ENCODE assay signal across 11 cellular contexts in genomic region chr12:53386381-53386780, GRCh38. TPM values are rescaled to one million over a fixed set of nuclear protein-coding genes. Genes with fewer than 3 reads are reported as not detected.
DNase-seq lines count a peak whose midpoint lies in the region; ATAC-seq, FAIRE-seq and TF ChIP-seq lines count a peak whose summit lies in the region.
"Not testable (repeated sequence)": the region's sequence is repeated elsewhere in the genome, so short reads cannot be mapped to it uniquely, and the experiment has no call there.
"Had no signal": no experiment of that assay in that cellular context is flagged by ENCODE, and none has a peak within 500 bp of the region (broad histone marks: within the 10 kb centered on the region; RNA-seq: fewer than 3 reads in every experiment).

No MANE protein-coding gene starts in this region.

- peak overlapping the region; percentile 10 for H3K4me3 Mint-ChIP-seq in activated CD4-positive, alpha-beta T cell treated with anti-CD3 and anti-CD28 coated beads for 36 hours
- peak overlapping the region; percentile 62 for H3K4me3 Mint-ChIP-seq in activated naive CD8-positive, alpha-beta T cell treated with anti-CD3 and anti-CD28 coated beads for 36 hours
- H3K4me3 Mint-ChIP-seq in effector memory CD8-positive, alpha-beta T cell = peak overlapping the region; percentile 53 to 65
- peak overlapping the region; percentile 72 for H3K4me3 Mint-ChIP-seq in neural crest cell

- H4K20me1 ChIP-seq in BLaER1 treated with 17β-estradiol and CSF1 and Interleukin-3, amounts not matched to agents 10 nM and 100 nM = peaks cover 69 to 100% (median 95%) of the 10 kb centered on the region in 11 experiments; a peak in 21 of 22 replicates
- not testable (repeated sequence) for H4K20me1 ChIP-seq in MM.1S (ENCODE audit: insufficient read depth, low read length); HepG2 (ENCODE audit: insufficient read depth, low read length)

- TF ChIP-seq POLR2A in HepG2 (IDR thresholded peaks at IDR 0.05; ENCODE audit: insufficient read depth in 1 of 2, low read depth in 2 of 2, low read length in 2 of 2); stomach (IDR thresholded peaks at IDR 0.05): not testable (repeated sequence)

- FAIRE-seq in HepG2 (lab: Jason Lieb, UNC) = not testable (repeated sequence)

- H3K4me1 Mint-ChIP-seq in activated CD4-positive, alpha-beta T cell treated with anti-CD3 and anti-CD28 coated beads for 36 hours = peaks cover 80% of the 10 kb centered on the region
- H3K4me1 Mint-ChIP-seq in activated naive CD8-positive, alpha-beta T cell treated with anti-CD3 and anti-CD28 coated beads for 36 hours = peaks cover 70% of the 10 kb centered on the region
- H3K4me1 Mint-ChIP-seq in effector memory CD8-positive, alpha-beta T cell (ENCODE audit: low read depth in 2 of 2) = peaks cover 63 to 77% of the 10 kb centered on the region in 2 donors
- H3K4me1 Mint-ChIP-seq in neural crest cell = peaks cover 56% of the 10 kb centered on the region

- H2AFZ ChIP-seq in MM.1S (ENCODE audit: low read length); HepG2 (ENCODE audit: low read length): not testable (repeated sequence)

- TF ChIP-seq CTCF in MM.1S (IDR thresholded peaks at IDR 0.05; ENCODE audit: low read length); HepG2 (CRISPR knock-in tag; IDR thresholded peaks at IDR 0.05); neural crest cell (conservative IDR thresholded peaks at IDR 0.05); stomach (IDR thresholded peaks at IDR 0.05): not testable (repeated sequence)

- H3K27me3 ChIP-seq in BLaER1 treated with 17β-estradiol and CSF1 and Interleukin-3, amounts not matched to agents 10 nM and 100 nM; MM.1S (replicated peaks; ENCODE audit: insufficient read depth, low read length); HepG2 (ENCODE audit: control insufficient read depth in 1 of 2, insufficient read depth in 2 of 2, low read length in 2 of 2); stomach: not testable (repeated sequence)

- CTCF ChIA-PET in activated CD4-positive, alpha-beta T cell treated with anti-CD3 and anti-CD28 coated beads for 36 hours (lab: Charles Lee) = interaction anchor here (0.6 to 2.2 kb wide), 6 partner anchors 9 to 227 kb away, joined by 3 to 8 read pairs (median 4); partner anchors contain the start of gene AAAS
- CTCF ChIA-PET in HepG2 (lab: Yijun Ruan, JAX; ENCODE audit: low intra/inter-chr PET ratio, low total read pairs) = not testable (repeated sequence)

- peaks cover 88 to 97% (median 92%) of the 10 kb centered on the region in 10 experiments for H3K4me1 ChIP-seq in BLaER1 treated with 17β-estradiol and CSF1 and Interleukin-3, amounts not matched to agents 10 nM and 100 nM
- H3K4me1 ChIP-seq in MM.1S (ENCODE audit: low read length) = peaks cover 31% of the 10 kb centered on the region
- H3K4me1 ChIP-seq in HepG2 (ENCODE audit: insufficient read depth, low read length) = peaks cover 87% of the 10 kb centered on the region
- peaks cover 76 to 100% (median 96%) of the 10 kb centered on the region in 4 donors for H3K4me1 ChIP-seq in stomach

- not testable (repeated sequence) for DNase-seq in MM.1S; activated CD4-positive, alpha-beta T cell treated with anti-CD3 and anti-CD28 coated beads for 36 hours; activated naive CD8-positive, alpha-beta T cell treated with anti-CD3 and anti-CD28 coated beads for 36 hours; effector memory CD8-positive, alpha-beta T cell; HepG2 (ENCODE audit: low spot score); neural crest cell (ENCODE audit: low read depth, low spot score); stomach

- not testable (repeated sequence) for BruUV-seq in HepG2 (replicated peaks; lab: Mats Ljungman, UMichigan)

- H3K9me2 ChIP-seq in MM.1S (replicated peaks; ENCODE audit: insufficient read depth, low read length) = not testable (repeated sequence)

- not testable (repeated sequence) for H3K27me3 Mint-ChIP-seq in activated CD4-positive, alpha-beta T cell treated with anti-CD3 and anti-CD28 coated beads for 36 hours; activated naive CD8-positive, alpha-beta T cell treated with anti-CD3 and anti-CD28 coated beads for 36 hours; effector memory CD8-positive, alpha-beta T cell; neural crest cell (ENCODE audit: low read depth)

- ATAC-seq in activated CD4-positive, alpha-beta T cell treated with anti-CD3 and anti-CD28 coated beads for 36 hours; effector memory CD8-positive, alpha-beta T cell (replicated peaks); HepG2: not testable (repeated sequence)

- H3K9me3 Mint-ChIP-seq in activated CD4-positive, alpha-beta T cell treated with anti-CD3 and anti-CD28 coated beads for 36 hours (ENCODE audit: low read depth); activated naive CD8-positive, alpha-beta T cell treated with anti-CD3 and anti-CD28 coated beads for 36 hours; effector memory CD8-positive, alpha-beta T cell; neural crest cell: not testable (repeated sequence)

- peak overlapping the region; percentile 78 to 96 (median 91) for H3K4me2 ChIP-seq in BLaER1 treated with 17β-estradiol and CSF1 and Interleukin-3, amounts not matched to agents 10 nM and 100 nM
- peak overlapping the region; percentile 27; the same call in 1 of the 2 replicates for H3K4me2 ChIP-seq in MM.1S (ENCODE audit: low read depth, low read length)
- not testable (repeated sequence) for H3K4me2 ChIP-seq in HepG2 (ENCODE audit: low read depth, low read length)

- H3F3A ChIP-seq in MM.1S (ENCODE audit: insufficient read depth, low read length) = not testable (repeated sequence)

- peak overlapping the region; percentile 12 to 78 (median 32); a peak in 8 of 20 replicates for H3K4me3 ChIP-seq in BLaER1 treated with 17β-estradiol and CSF1 and Interleukin-3, amounts not matched to agents 10 nM and 100 nM
- H3K4me3 ChIP-seq in MM.1S (ENCODE audit: low read length); HepG2 (replicated peaks in 1 of 3; ENCODE audit: insufficient read depth in 1 of 3, low read depth in 2 of 3, low read length in 3 of 3): not testable (repeated sequence)
- H3K4me3 ChIP-seq in stomach = peak overlapping the region in 2 of 4 donors; percentile 49 to 56

- TF ChIP-seq RAD21 in HepG2 (CRISPR knock-in tag; IDR thresholded peaks at IDR 0.05) = not testable (repeated sequence)

- intact Hi-C loops in activated CD4-positive, alpha-beta T cell treated with anti-CD3 and anti-CD28 coated beads for 36 hours (cut with DNase I, micrococcal nuclease); HepG2 (cut with micrococcal nuclease; ENCODE audit: unreplicated experiment); stomach (cut with DNase I; ENCODE audit: low total_unique reads): not testable (repeated sequence)

- in situ Hi-C loops in HepG2 (cut with HindIII; ENCODE audit: extremely low pct_ligation_motif_present, low pct_unique_long_range_greater_than_20kb) = not testable (repeated sequence)

- peaks cover 60% of the 10 kb centered on the region for H3K36me3 Mint-ChIP-seq in activated CD4-positive, alpha-beta T cell treated with anti-CD3 and anti-CD28 coated beads for 36 hours (ENCODE audit: low read depth)
- peaks cover 68% of the 10 kb centered on the region for H3K36me3 Mint-ChIP-seq in activated naive CD8-positive, alpha-beta T cell treated with anti-CD3 and anti-CD28 coated beads for 36 hours
- H3K36me3 Mint-ChIP-seq in effector memory CD8-positive, alpha-beta T cell (ENCODE audit: insufficient read depth) = peaks cover 69% of the 10 kb centered on the region
- H3K36me3 Mint-ChIP-seq in neural crest cell (ENCODE audit: low read depth) = peaks cover 13% of the 10 kb centered on the region

- 92% methylated on average over 5 of the region's 5 CpGs for WGBS in HepG2 (ENCODE audit: low lambda C conversion rate)
- 60 to 82% (median 74%) methylated on average over 5 of the region's 5 CpGs for WGBS in stomach, 5 donors

- not testable (repeated sequence) for H3K9me3 ChIP-seq in BLaER1 treated with 17β-estradiol and CSF1 and Interleukin-3, amounts not matched to agents 10 nM and 100 nM (replicated peaks in 1 of 11); MM.1S (replicated peaks; ENCODE audit: insufficient read depth, low read length); HepG2 (ENCODE audit: low read length); stomach

- peaks cover 99% of the 10 kb centered on the region for H3K79me2 ChIP-seq in MM.1S (ENCODE audit: low read length)
- H3K79me2 ChIP-seq in HepG2 (ENCODE audit: insufficient read depth, low read length) = peaks cover 76% of the 10 kb centered on the region

- POLR2A ChIA-PET in activated CD4-positive, alpha-beta T cell treated with anti-CD3 and anti-CD28 coated beads for 36 hours (lab: Charles Lee) = interaction anchor here (0.7 to 0.9 kb wide), 2 partner anchors 65 to 92 kb away, joined by 4 to 6 read pairs; partner anchors contain the start of gene AAAS
- POLR2A ChIA-PET in HepG2 (lab: Yijun Ruan, JAX) = interaction anchor here (0.7 kb wide), 1 partner anchor 1206 kb away, joined by 6 read pairs; no protein-coding TSS in a partner anchor

- H3K9ac ChIP-seq in BLaER1 treated with 17β-estradiol and CSF1 and Interleukin-3, amounts not matched to agents 10 nM and 100 nM = peak overlapping the region in 9 of 11 experiments; percentile 16 to 66 (median 46); a peak in 12 of 22 replicates
- H3K9ac ChIP-seq in MM.1S (ENCODE audit: low read length) = not testable (repeated sequence)
- H3K9ac ChIP-seq in HepG2 (ENCODE audit: insufficient read depth, low read depth, low read length) = peak overlapping the region; percentile 9; the same call in 1 of the 2 replicates

- TF ChIP-seq EP300 in HepG2 (IDR thresholded peaks at IDR 0.05; ENCODE audit: low read depth in 2 of 2, low read length in 2 of 2); HepG2 (CRISPR knock-in tag; IDR thresholded peaks at IDR 0.05; ENCODE audit: borderline replicate concordance); stomach (IDR thresholded peaks at IDR 0.05): not testable (repeated sequence)

- H3K27ac Mint-ChIP-seq in activated CD4-positive, alpha-beta T cell treated with anti-CD3 and anti-CD28 coated beads for 36 hours = peak overlapping the region; percentile 27
- H3K27ac Mint-ChIP-seq in activated naive CD8-positive, alpha-beta T cell treated with anti-CD3 and anti-CD28 coated beads for 36 hours = peak overlapping the region; percentile 47
- peak overlapping the region; percentile 13 to 29 for H3K27ac Mint-ChIP-seq in effector memory CD8-positive, alpha-beta T cell
- not testable (repeated sequence) for H3K27ac Mint-ChIP-seq in neural crest cell (ENCODE audit: unreplicated experiment)

- peaks cover 74 to 97% (median 88%) of the 10 kb centered on the region in 11 experiments for H3K36me3 ChIP-seq in BLaER1 treated with 17β-estradiol and CSF1 and Interleukin-3, amounts not matched to agents 10 nM and 100 nM
- H3K36me3 ChIP-seq in MM.1S (replicated peaks; ENCODE audit: insufficient read depth, low read length) (peaks cover 15% of the 10 kb centered on the region), HepG2 (replicated peaks in 1 of 2; ENCODE audit: control insufficient read depth in 1 of 2, insufficient read depth in 2 of 2, low read length in 2 of 2) (peaks cover 16 to 34% of the 10 kb centered on the region in 2 experiments), stomach (peaks cover 31 to 61% (median 50%) of the 10 kb centered on the region in 4 donors)

- 0 out of 22 replicates have a peak overlapping the region, but pooled peaks of 1 of the 11 experiments have one; percentile 28 for H3K27ac ChIP-seq in BLaER1 treated with 17β-estradiol and CSF1 and Interleukin-3, amounts not matched to agents 10 nM and 100 nM
- not testable (repeated sequence) for H3K27ac ChIP-seq in MM.1S (ENCODE audit: low read length); HepG2 (ENCODE audit: extremely low read length, insufficient read depth, low read length)
- H3K27ac ChIP-seq in stomach = peak overlapping the region in 4 of 5 donors; percentile 66 to 86 (median 80)

RNA-seq across cellular contexts. Expression of gene SP1, which starts 6.4 kb away (rescaled TPM):
- 10 to 100 TPM; 76.8 to 93.5 TPM for total RNA-seq in activated CD4-positive, alpha-beta T cell treated with anti-CD3 and anti-CD28 coated beads for 36 hours
- total RNA-seq in activated naive CD8-positive, alpha-beta T cell treated with anti-CD3 and anti-CD28 coated beads for 36 hours = 10 to 100 TPM; 65.8 to 68.1 TPM
- total RNA-seq in HepG2 (2016; rRNA removed; fragmentation: Illumina TruSeq; extraction: Trizol) (27.5 and 46.7 TPM in 2 replicates), neural crest cell (88.1 and 96.0 TPM in 2 replicates), stomach (100 to 1,000 TPM in 1 of 5 donors, 10 to 100 TPM in 4; 13.3 to 142 (median 36.8) TPM)
- total RNA-seq in HepG2 (2016; cell fraction: cytosol; rRNA removed; fragmentation: Illumina TruSeq; extraction: Trizol; ENCODE audit: low read depth) = 3.0 and 3.4 TPM in 2 replicates
- 29.7 and 40.6 TPM in 2 replicates for total RNA-seq in HepG2 (2016; cell fraction: insoluble cytoplasmic fraction; rRNA removed; fragmentation: Illumina TruSeq; extraction: Trizol)
- 13.8 and 14.7 TPM in 2 replicates for total RNA-seq in HepG2 (2016; cell fraction: membrane; rRNA removed; fragmentation: Illumina TruSeq; extraction: Trizol)
- 23.5 and 24.3 TPM in 2 replicates for total RNA-seq in HepG2 (2016; cell fraction: nucleus; rRNA removed; fragmentation: Illumina TruSeq; extraction: Trizol)
- polyA plus RNA-seq in HepG2 (2011; rRNA removed) (26.5 and 27.3 TPM in 2 replicates), stomach (10 to 100 TPM; 10.2 to 16.2 (median 12.2) TPM)
- polyA plus RNA-seq in HepG2 (2011; cell fraction: cytosol; rRNA removed) = 18.2 TPM in 2 replicates
- 30.1 and 31.9 TPM in 2 replicates for polyA plus RNA-seq in HepG2 (2011; cell fraction: nucleus; rRNA removed)
- polyA plus RNA-seq in HepG2 (2012) = 14.7 and 15.8 TPM in 2 replicates
- 0.63 and 0.79 TPM in 2 replicates for polyA plus RNA-seq in HepG2 (2016; cell fraction: cytosol; fragmentation: Illumina TruSeq; extraction: Trizol; ENCODE audit: low read depth)
- 22.5 and 22.9 TPM in 2 replicates for polyA plus RNA-seq in HepG2 (2016; cell fraction: insoluble cytoplasmic fraction; fragmentation: Illumina TruSeq; extraction: Trizol; ENCODE audit: low read depth)
- polyA plus RNA-seq in HepG2 (2016; cell fraction: membrane; fragmentation: Illumina TruSeq; extraction: Trizol; ENCODE audit: low read depth) = 2.7 and 3.3 TPM in 2 replicates
- polyA plus RNA-seq in HepG2 (2016; cell fraction: nucleus; fragmentation: Illumina TruSeq; extraction: Trizol; ENCODE audit: insufficient read depth, low read depth) = 25.6 and 29.7 TPM in 2 replicates
- polyA minus RNA-seq in HepG2 (2011; rRNA and poly(A)+ RNA removed; ENCODE audit: low replicate concordance) = 128 and 335 TPM in 2 replicates
- polyA minus RNA-seq in HepG2 (2011; cell fraction: cytosol; rRNA and poly(A)+ RNA removed) = 38.1 and 39.5 TPM in 2 replicates
- polyA minus RNA-seq in HepG2 (2011; cell fraction: nucleus; rRNA and poly(A)+ RNA removed) = 31.4 and 32.7 TPM in 2 replicates

RNA-seq across cellular contexts. Expression of gene AMHR2, which starts 37.3 kb away (rescaled TPM):
- total RNA-seq in activated CD4-positive, alpha-beta T cell treated with anti-CD3 and anti-CD28 coated beads for 36 hours = not detected
- not detected for total RNA-seq in activated naive CD8-positive, alpha-beta T cell treated with anti-CD3 and anti-CD28 coated beads for 36 hours
- 0.58 and 0.90 TPM in 2 replicates for total RNA-seq in HepG2 (2016; rRNA removed; fragmentation: Illumina TruSeq; extraction: Trizol)
- 0.44 and 0.81 TPM in 2 replicates for total RNA-seq in HepG2 (2016; cell fraction: cytosol; rRNA removed; fragmentation: Illumina TruSeq; extraction: Trizol; ENCODE audit: low read depth)
- 0.45 and 1.1 TPM in 2 replicates for total RNA-seq in HepG2 (2016; cell fraction: insoluble cytoplasmic fraction; rRNA removed; fragmentation: Illumina TruSeq; extraction: Trizol)
- total RNA-seq in HepG2 (2016; cell fraction: membrane; rRNA removed; fragmentation: Illumina TruSeq; extraction: Trizol) = 0.59 and 0.83 TPM in 2 replicates
- 0.37 TPM in 1 of 2 replicates, not detected in the other for total RNA-seq in HepG2 (2016; cell fraction: nucleus; rRNA removed; fragmentation: Illumina TruSeq; extraction: Trizol)
- polyA plus RNA-seq in HepG2 (2011; rRNA removed) = 0.24 and 0.50 TPM in 2 replicates
- polyA plus RNA-seq in HepG2 (2011; cell fraction: cytosol; rRNA removed) = 0.37 and 0.81 TPM in 2 replicates
- 0.80 and 0.90 TPM in 2 replicates for polyA plus RNA-seq in HepG2 (2011; cell fraction: nucleus; rRNA removed)
- 0.15 and 0.21 TPM in 2 replicates for polyA plus RNA-seq in HepG2 (2012)
- polyA plus RNA-seq in HepG2 (2016; cell fraction: cytosol; fragmentation: Illumina TruSeq; extraction: Trizol; ENCODE audit: low read depth) = 0.43 and 0.48 TPM in 2 replicates
- 0.48 and 1.4 TPM in 2 replicates for polyA plus RNA-seq in HepG2 (2016; cell fraction: insoluble cytoplasmic fraction; fragmentation: Illumina TruSeq; extraction: Trizol; ENCODE audit: low read depth)
- 0.47 and 0.73 TPM in 2 replicates for polyA plus RNA-seq in HepG2 (2016; cell fraction: membrane; fragmentation: Illumina TruSeq; extraction: Trizol; ENCODE audit: low read depth)
- polyA plus RNA-seq in HepG2 (2016; cell fraction: nucleus; fragmentation: Illumina TruSeq; extraction: Trizol; ENCODE audit: insufficient read depth, low read depth) = 0.80 and 0.85 TPM in 2 replicates
- polyA minus RNA-seq in HepG2 (2011; rRNA and poly(A)+ RNA removed; ENCODE audit: low replicate concordance) = 0.49 and 0.66 TPM in 2 replicates
- polyA minus RNA-seq in HepG2 (2011; cell fraction: cytosol; rRNA and poly(A)+ RNA removed) = not detected in 2 replicates
- 0.25 and 0.64 TPM in 2 replicates for polyA minus RNA-seq in HepG2 (2011; cell fraction: nucleus; rRNA and poly(A)+ RNA removed)
- total RNA-seq in neural crest cell = not detected in 2 replicates
- total RNA-seq in stomach = not detected
- 1 to 10 TPM in 1 of 3 donors, under 1 TPM in 2; 0.23 to 1.8 (median 0.25) TPM for polyA plus RNA-seq in stomach
- total RNA-seq: HT-29, lung microvascular endothelial cell had no signal

RNA-seq across cellular contexts. Expression of gene SP7, which starts 50.2 kb away (rescaled TPM):
- total RNA-seq in activated CD4-positive, alpha-beta T cell treated with anti-CD3 and anti-CD28 coated beads for 36 hours = not detected
- total RNA-seq in activated naive CD8-positive, alpha-beta T cell treated with anti-CD3 and anti-CD28 coated beads for 36 hours = not detected
- not detected in 2 replicates for total RNA-seq in HepG2 (2016; rRNA removed; fragmentation: Illumina TruSeq; extraction: Trizol)
- total RNA-seq in HepG2 (2016; cell fraction: cytosol; rRNA removed; fragmentation: Illumina TruSeq; extraction: Trizol; ENCODE audit: low read depth) = not detected in 2 replicates
- not detected in 2 replicates for total RNA-seq in HepG2 (2016; cell fraction: insoluble cytoplasmic fraction; rRNA removed; fragmentation: Illumina TruSeq; extraction: Trizol)
- total RNA-seq in HepG2 (2016; cell fraction: membrane; rRNA removed; fragmentation: Illumina TruSeq; extraction: Trizol) = not detected in 2 replicates
- total RNA-seq in HepG2 (2016; cell fraction: nucleus; rRNA removed; fragmentation: Illumina TruSeq; extraction: Trizol) = not detected in 2 replicates
- not detected in 2 replicates for polyA plus RNA-seq in HepG2 (2011; rRNA removed)
- not detected in 2 replicates for polyA plus RNA-seq in HepG2 (2011; cell fraction: cytosol; rRNA removed)
- polyA plus RNA-seq in HepG2 (2011; cell fraction: nucleus; rRNA removed) = not detected in 2 replicates
- not detected in 2 replicates for polyA plus RNA-seq in HepG2 (2012)
- polyA plus RNA-seq in HepG2 (2016; cell fraction: cytosol; fragmentation: Illumina TruSeq; extraction: Trizol; ENCODE audit: low read depth) = not detected in 2 replicates
- polyA plus RNA-seq in HepG2 (2016; cell fraction: insoluble cytoplasmic fraction; fragmentation: Illumina TruSeq; extraction: Trizol; ENCODE audit: low read depth) = not detected in 2 replicates
- polyA plus RNA-seq in HepG2 (2016; cell fraction: membrane; fragmentation: Illumina TruSeq; extraction: Trizol; ENCODE audit: low read depth) = not detected in 2 replicates
- polyA plus RNA-seq in HepG2 (2016; cell fraction: nucleus; fragmentation: Illumina TruSeq; extraction: Trizol; ENCODE audit: insufficient read depth, low read depth) = not detected in 2 replicates
- not detected in 2 replicates for polyA minus RNA-seq in HepG2 (2011; rRNA and poly(A)+ RNA removed; ENCODE audit: low replicate concordance)
- not detected in 2 replicates for polyA minus RNA-seq in HepG2 (2011; cell fraction: cytosol; rRNA and poly(A)+ RNA removed)
- not detected in 2 replicates for polyA minus RNA-seq in HepG2 (2011; cell fraction: nucleus; rRNA and poly(A)+ RNA removed)
- total RNA-seq in neural crest cell = 0.07 TPM in 1 of 2 replicates, not detected in the other
- not detected for total RNA-seq in stomach
- polyA plus RNA-seq in stomach = not detected
- total RNA-seq: HT-29, lung microvascular endothelial cell, pancreas had no signal
- polyA plus RNA-seq: pancreas had no signal

RNA-seq across cellular contexts. Expression of gene PRR13, which starts 55.2 kb away (rescaled TPM):
- total RNA-seq in activated CD4-positive, alpha-beta T cell treated with anti-CD3 and anti-CD28 coated beads for 36 hours = 100 to 1,000 TPM; 250 to 266 TPM
- total RNA-seq in activated naive CD8-positive, alpha-beta T cell treated with anti-CD3 and anti-CD28 coated beads for 36 hours = 100 to 1,000 TPM; 221 to 247 TPM
- 102 and 109 TPM in 2 replicates for total RNA-seq in HepG2 (2016; rRNA removed; fragmentation: Illumina TruSeq; extraction: Trizol)
- 78.3 and 97.6 TPM in 2 replicates for total RNA-seq in HepG2 (2016; cell fraction: cytosol; rRNA removed; fragmentation: Illumina TruSeq; extraction: Trizol; ENCODE audit: low read depth)
- 99.2 and 114 TPM in 2 replicates for total RNA-seq in HepG2 (2016; cell fraction: insoluble cytoplasmic fraction; rRNA removed; fragmentation: Illumina TruSeq; extraction: Trizol)
- 113 and 134 TPM in 2 replicates for total RNA-seq in HepG2 (2016; cell fraction: membrane; rRNA removed; fragmentation: Illumina TruSeq; extraction: Trizol)
- total RNA-seq in HepG2 (2016; cell fraction: nucleus; rRNA removed; fragmentation: Illumina TruSeq; extraction: Trizol) = 37.8 and 46.1 TPM in 2 replicates
- 65.0 and 70.4 TPM in 2 replicates for polyA plus RNA-seq in HepG2 (2011; rRNA removed)
- 58.7 and 62.8 TPM in 2 replicates for polyA plus RNA-seq in HepG2 (2011; cell fraction: cytosol; rRNA removed)
- 20.0 and 31.0 TPM in 2 replicates for polyA plus RNA-seq in HepG2 (2011; cell fraction: nucleus; rRNA removed)
- 99.5 and 141 TPM in 2 replicates for polyA plus RNA-seq in HepG2 (2012)
- polyA plus RNA-seq in HepG2 (2016; cell fraction: cytosol; fragmentation: Illumina TruSeq; extraction: Trizol; ENCODE audit: low read depth) = 115 and 156 TPM in 2 replicates
- polyA plus RNA-seq in HepG2 (2016; cell fraction: insoluble cytoplasmic fraction; fragmentation: Illumina TruSeq; extraction: Trizol; ENCODE audit: low read depth) = 164 and 180 TPM in 2 replicates
- polyA plus RNA-seq in HepG2 (2016; cell fraction: membrane; fragmentation: Illumina TruSeq; extraction: Trizol; ENCODE audit: low read depth) = 149 and 177 TPM in 2 replicates
- polyA plus RNA-seq in HepG2 (2016; cell fraction: nucleus; fragmentation: Illumina TruSeq; extraction: Trizol; ENCODE audit: insufficient read depth, low read depth) = 113 and 118 TPM in 2 replicates
- 59.9 and 104 TPM in 2 replicates for polyA minus RNA-seq in HepG2 (2011; rRNA and poly(A)+ RNA removed; ENCODE audit: low replicate concordance)
- polyA minus RNA-seq in HepG2 (2011; cell fraction: cytosol; rRNA and poly(A)+ RNA removed) = 20.7 and 32.5 TPM in 2 replicates
- polyA minus RNA-seq in HepG2 (2011; cell fraction: nucleus; rRNA and poly(A)+ RNA removed) = 18.5 and 23.0 TPM in 2 replicates
- 82.8 and 89.1 TPM in 2 replicates for total RNA-seq in neural crest cell
- total RNA-seq in stomach = 100 to 1,000 TPM in 3 of 5 donors, 10 to 100 TPM in 2; 44.3 to 194 (median 105) TPM
- 100 to 1,000 TPM; 194 to 437 (median 306) TPM for polyA plus RNA-seq in stomach

Comparison
In these comparisons a context has a peak if more than half of its experiments do, and no peak if none do; other contexts are left out.
1. H3K4me3 Mint-ChIP-seq: peak in every context shown above with its lines; median percentile 72 in neural crest cell; 62 in activated naive CD8-positive, alpha-beta T cell treated with anti-CD3 and anti-CD28 coated beads for 36 hours; 59 in effector memory CD8-positive, alpha-beta T cell; 10 in activated CD4-positive, alpha-beta T cell treated with anti-CD3 and anti-CD28 coated beads for 36 hours.